In genomic region chr5:57215629-57216195, GRCh38 we compare ENCODE assay signal across 13 cellular contexts. TPM values are rescaled to one million over a fixed set of nuclear protein-coding genes. Genes with fewer than 3 reads are reported as not detected.
DNase-seq lines count a peak whose midpoint lies in the region; ATAC-seq and TF ChIP-seq lines count a peak whose summit lies in the region.
"Had no signal": no experiment of that assay in that cellular context is flagged by ENCODE, and none has a peak within 500 bp of the region (broad histone marks: within the 10 kb centered on the region; RNA-seq: fewer than 3 reads in every experiment).

No MANE protein-coding gene starts in this region.

- H3K36me3 Mint-ChIP-seq in CD8-positive, alpha-beta T cell = peaks cover 51% of the 10 kb centered on the region
- H3K36me3 Mint-ChIP-seq in chondrocyte (ENCODE audit: low read depth) = peaks cover 6% of the 10 kb centered on the region
- H3K36me3 Mint-ChIP-seq in natural killer cell treated with Interleukin-12 subunit alpha and Interleukin-12 subunit beta and Interleukin-15 and Interleukin-18, amount 100 ng/mL, for 72 hours = peaks cover 11% of the 10 kb centered on the region

- DNase-seq in CD8-positive, alpha-beta T cell = no peak
- DNase-seq in LHCN-M2 (ENCODE audit: low read depth) (peak; percentile 10), chondrocyte (ENCODE audit: low spot score) (no peak), NCI-H2171 treated with DMSO at 0.1 percent for 48 hours (lab: John Stamatoyannopoulos, UW) (no peak), COLO668 (lab: John Stamatoyannopoulos, UW; ENCODE audit: unreplicated experiment) (no peak), NCI-H187 (lab: John Stamatoyannopoulos, UW) (no peak), pons (ENCODE audit: low spot score) (no peak)
- DNase-seq in natural killer cell treated with Interleukin-12 subunit alpha and Interleukin-12 subunit beta and Interleukin-15 and Interleukin-18, amount 100 ng/mL, for 72 hours (ENCODE audit: low spot score) = no peak
- DNase-seq: activated naive CD4-positive, alpha-beta T cell; DMS 273 treated with DMSO at 0.1 percent for 48 hours; mucosa of descending colon; NCI-H446; uterus had no signal

- CTCF ChIA-PET in CD8-positive, alpha-beta T cell (lab: Charles Lee) = interaction anchor here (1.7 kb wide), 1 partner anchor 316 kb away, joined by 12 read pairs; no protein-coding TSS in a partner anchor

- no peak overlapping the region for H3K4me3 ChIP-seq in CD8-positive, alpha-beta T cell (ENCODE audit: low read depth, low read length)
- H3K4me3 ChIP-seq: mucosa of descending colon, uterus had no signal

- ATAC-seq in CD8-positive, alpha-beta T cell = no peak
- no peak for ATAC-seq in natural killer cell treated with Interleukin-12 subunit alpha and Interleukin-12 subunit beta and Interleukin-15 and Interleukin-18, amount 100 ng/mL, for 72 hours
- ATAC-seq: mucosa of descending colon had no signal

- no peaks in the 10 kb centered on the region for H3K9me3 Mint-ChIP-seq in CD8-positive, alpha-beta T cell
- H3K9me3 Mint-ChIP-seq in chondrocyte (ENCODE audit: low read depth) = no peaks in the 10 kb centered on the region
- H3K9me3 Mint-ChIP-seq in natural killer cell treated with Interleukin-12 subunit alpha and Interleukin-12 subunit beta and Interleukin-15 and Interleukin-18, amount 100 ng/mL, for 72 hours = no peaks in the 10 kb centered on the region

- peak overlapping the region; percentile 67 for H3K27ac Mint-ChIP-seq in CD8-positive, alpha-beta T cell
- peak overlapping the region; percentile 87 for H3K27ac Mint-ChIP-seq in chondrocyte (ENCODE audit: unreplicated experiment)
- peak overlapping the region; percentile 2 to 32 for H3K27ac Mint-ChIP-seq in natural killer cell treated with Interleukin-12 subunit alpha and Interleukin-12 subunit beta and Interleukin-15 and Interleukin-18, amount 100 ng/mL, for 72 hours

- H3K4me1 ChIP-seq in CD8-positive, alpha-beta T cell (ENCODE audit: insufficient read depth, low read length) = peaks cover 10% of the 10 kb centered on the region
- H3K4me1 ChIP-seq: uterus had no signal

- H3K27me3 ChIP-seq in CD8-positive, alpha-beta T cell (ENCODE audit: insufficient read depth, low read length) = no peaks in the 10 kb centered on the region
- H3K27me3 ChIP-seq: uterus had no signal

- no peak for TF ChIP-seq CTCF in CD8-positive, alpha-beta T cell (IDR thresholded peaks at IDR 0.05)
- TF ChIP-seq CTCF in chondrocyte (IDR thresholded peaks at IDR 0.05) = no peak

- H3K27me3 Mint-ChIP-seq in CD8-positive, alpha-beta T cell (ENCODE audit: low read depth) = no peaks in the 10 kb centered on the region
- H3K27me3 Mint-ChIP-seq in chondrocyte (ENCODE audit: low read depth) = no peaks in the 10 kb centered on the region
- no peaks in the 10 kb centered on the region for H3K27me3 Mint-ChIP-seq in natural killer cell treated with Interleukin-12 subunit alpha and Interleukin-12 subunit beta and Interleukin-15 and Interleukin-18, amount 100 ng/mL, for 72 hours

- H3K27ac ChIP-seq in CD8-positive, alpha-beta T cell (ENCODE audit: low read depth, low read length) = no peak overlapping the region
- H3K27ac ChIP-seq: uterus had no signal

- POLR2A ChIA-PET in CD8-positive, alpha-beta T cell (lab: Charles Lee) = no interaction called here

- H3K9me3 ChIP-seq in CD8-positive, alpha-beta T cell (ENCODE audit: low read length) = no peaks in the 10 kb centered on the region
- H3K9me3 ChIP-seq: mucosa of descending colon, uterus had no signal

- H3K4me3 Mint-ChIP-seq in CD8-positive, alpha-beta T cell = no peak overlapping the region
- no peak overlapping the region for H3K4me3 Mint-ChIP-seq in chondrocyte (ENCODE audit: unreplicated experiment)
- H3K4me3 Mint-ChIP-seq in natural killer cell treated with Interleukin-12 subunit alpha and Interleukin-12 subunit beta and Interleukin-15 and Interleukin-18, amount 100 ng/mL, for 72 hours = no peak overlapping the region

- H3K36me3 ChIP-seq in CD8-positive, alpha-beta T cell (ENCODE audit: insufficient read depth, low read length) = peaks cover 22% of the 10 kb centered on the region
- H3K36me3 ChIP-seq: uterus had no signal

- H3K4me1 Mint-ChIP-seq in CD8-positive, alpha-beta T cell (ENCODE audit: low read depth) = peaks cover 59% of the 10 kb centered on the region
- peaks cover 40% of the 10 kb centered on the region for H3K4me1 Mint-ChIP-seq in chondrocyte (ENCODE audit: low read depth)
- H3K4me1 Mint-ChIP-seq in natural killer cell treated with Interleukin-12 subunit alpha and Interleukin-12 subunit beta and Interleukin-15 and Interleukin-18, amount 100 ng/mL, for 72 hours (ENCODE audit: low read depth in 2 of 2) = peaks cover 31 to 37% of the 10 kb centered on the region in 2 donors

- intact Hi-C loops in CD8-positive, alpha-beta T cell (cut with DNase I, micrococcal nuclease) = no loop called here

RNA-seq across cellular contexts. Expression of gene GPBP1, which starts 41.9 kb away (rescaled TPM):
- 100 to 1,000 TPM; 164 to 165 TPM for total RNA-seq in CD8-positive, alpha-beta T cell
- total RNA-seq in LHCN-M2 (2014; rRNA removed) = 47.8 and 48.5 TPM in 2 replicates
- 15.7 TPM for polyA plus RNA-seq in LHCN-M2 (2012)
- 40.7 to 49.3 TPM (median 45.6 TPM) in 3 replicates for total RNA-seq in chondrocyte
- 10 to 100 TPM; 88.3 to 91.1 TPM for total RNA-seq in natural killer cell treated with Interleukin-12 subunit alpha and Interleukin-12 subunit beta and Interleukin-15 and Interleukin-18, amount 100 ng/mL, for 72 hours

Comparison
In these comparisons a context has a peak if more than half of its experiments do, and no peak if none do; other contexts are left out.
1. H3K27ac Mint-ChIP-seq: peak in every context shown above with its lines; median percentile 87 in chondrocyte; 67 in CD8-positive, alpha-beta T cell; 17 in natural killer cell treated with Interleukin-12 subunit alpha and Interleukin-12 subunit beta and Interleukin-15 and Interleukin-18, amount 100 ng/mL, for 72 hours.